Comparison of ENCODE assay signal across 12 cellular contexts in the genomic region with DNA sequence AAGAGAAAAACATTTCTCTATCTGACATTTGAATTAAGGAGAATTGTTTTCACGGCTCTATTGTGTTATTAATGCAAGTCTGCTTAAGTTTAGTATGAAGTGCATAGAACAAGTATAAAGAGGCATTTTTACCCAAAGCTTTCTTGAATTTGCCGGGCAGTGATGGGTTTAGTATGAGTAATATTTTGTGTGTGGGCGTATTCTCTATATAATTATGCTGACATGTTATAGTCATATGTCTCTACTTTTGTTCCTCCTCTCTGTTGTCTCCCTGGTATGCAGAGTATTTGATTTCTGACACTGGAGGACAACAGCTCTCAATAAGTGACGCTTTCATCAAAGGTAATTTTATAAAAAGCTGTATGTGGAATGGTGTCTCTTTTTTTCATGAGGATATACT. TPM values are rescaled to one million over a fixed set of nuclear protein-coding genes. Genes with fewer than 3 reads are reported as not detected.
DNase-seq lines count a peak whose midpoint lies in the region; ATAC-seq and TF ChIP-seq lines count a peak whose summit lies in the region.
"Had no signal": no experiment of that assay in that cellular context is flagged by ENCODE, and none has a peak within 500 bp of the region (broad histone marks: within the 10 kb centered on the region; RNA-seq: fewer than 3 reads in every experiment).

No MANE protein-coding gene starts in this region.

- H3K4me3 ChIP-seq in AG10803 (ENCODE audit: low read length): no peak overlapping the region
- H3K4me3 ChIP-seq in OCI-LY1 (ENCODE audit: low read depth, low read length, poor library complexity, severe bottlenecking): no peak overlapping the region
- H3K4me3 ChIP-seq in breast epithelium: no peak overlapping the region
- H3K4me3 ChIP-seq: BLaER1 had no signal

- H4K20me1 ChIP-seq in OCI-LY1 (ENCODE audit: insufficient read depth, low read length): no peaks in the 10 kb centered on the region
- H4K20me1 ChIP-seq: BLaER1 had no signal

- H3K9me2 ChIP-seq in OCI-LY1 (ENCODE audit: low read depth, low read length): no peaks in the 10 kb centered on the region

- H3K27ac ChIP-seq in OCI-LY1 (ENCODE audit: low read depth, low read length, poor library complexity, severe bottlenecking) (peak overlapping the region; percentile 32), breast epithelium (no peak overlapping the region)
- H3K27ac ChIP-seq: BLaER1 had no signal

- H3K27me3 ChIP-seq in OCI-LY1 (ENCODE audit: insufficient read depth, low read length): no peaks in the 10 kb centered on the region
- H3K27me3 ChIP-seq in breast epithelium: no peaks in the 10 kb centered on the region
- H3K27me3 ChIP-seq: BLaER1 had no signal

- ATAC-seq in GM18861 (IDR thresholded peaks at IDR 0.05; ENCODE audit: unreplicated experiment): peak; percentile 53
- ATAC-seq in HG02763 (IDR thresholded peaks at IDR 0.05; ENCODE audit: unreplicated experiment): peak; percentile 51

- H3K9ac ChIP-seq in OCI-LY1 (ENCODE audit: low read length): no peak overlapping the region
- H3K9ac ChIP-seq: BLaER1 had no signal

- no peak overlapping the region for H2AFZ ChIP-seq in OCI-LY1 (ENCODE audit: low read length)

- intact Hi-C loops in breast epithelium (cut with DNase I; ENCODE audit: low total_unique reads): no loop called here

- 0 out of 2 replicates have a peak, but pooled peaks cover 3% of the 10 kb centered on the region for H3K9me3 ChIP-seq in OCI-LY1 (ENCODE audit: low read length)
- H3K9me3 ChIP-seq in breast epithelium: no peaks in the 10 kb centered on the region

- peak overlapping the region; percentile 1; the same call in 1 of the 2 replicates for H3K4me2 ChIP-seq in OCI-LY1 (ENCODE audit: low read length)

- peaks cover 25% of the 10 kb centered on the region for H3K4me1 ChIP-seq in OCI-LY1 (ENCODE audit: insufficient read depth, low read length, severe bottlenecking)
- H3K4me1 ChIP-seq in breast epithelium: no peaks in the 10 kb centered on the region

- H3K36me3 ChIP-seq in OCI-LY1 (ENCODE audit: insufficient read depth, low read length) (peaks cover 30% of the 10 kb centered on the region), breast epithelium (no peaks in the 10 kb centered on the region)

- H3F3A ChIP-seq in OCI-LY1 (ENCODE audit: insufficient read depth, low read length): no peaks in the 10 kb centered on the region

- DNase-seq in AG10803 (ENCODE audit: low read depth) (peak; percentile 5), DMS153 (lab: John Stamatoyannopoulos, UW) (no peak), breast epithelium (ENCODE audit: low spot score in 2 of 2) (no peak), anterior cingulate cortex (lab: John Stamatoyannopoulos, UW) (no peak)
- no peak for DNase-seq in activated CD8-positive, alpha-beta memory T cell treated with anti-CD3 and anti-CD28 coated beads, Interleukin-2, amount 50 U/mL, for 48 hours
- DNase-seq: activated gamma-delta T cell; NCI-H1105 treated with DMSO at 0.1 percent for 48 hours; stimulated activated CD4-positive, alpha-beta T cell treated with anti-CD3 and anti-CD28 coated beads, Interleukin-4, amount 100 ng/mL, for 24 hours had no signal

- H3K79me2 ChIP-seq in OCI-LY1 (ENCODE audit: insufficient read depth, low read length): no peaks in the 10 kb centered on the region

- TF ChIP-seq POLR2A in breast epithelium (IDR thresholded peaks at IDR 0.05): no peak

- no peak for TF ChIP-seq CTCF in AG10803 (conservative IDR thresholded peaks at IDR 0.05; ENCODE audit: low read length)
- TF ChIP-seq CTCF in OCI-LY1 (IDR thresholded peaks at IDR 0.05; ENCODE audit: low read length): no peak
- TF ChIP-seq CTCF in breast epithelium (IDR thresholded peaks at IDR 0.05): no peak

RNA-seq across cellular contexts. Expression of a gene that starts 45.9 kb away (rescaled TPM):
- total RNA-seq in breast epithelium: 10 to 100 TPM; 33.8 to 55.8 (median 45.1) TPM

RNA-seq across cellular contexts. Expression of a gene that starts 57.1 kb away (rescaled TPM):
- 100 to 1,000 TPM in 1 of 3 donors, 10 to 100 TPM in 2; 80.3 to 333 (median 94.5) TPM for total RNA-seq in breast epithelium
